In the genomic region with DNA sequence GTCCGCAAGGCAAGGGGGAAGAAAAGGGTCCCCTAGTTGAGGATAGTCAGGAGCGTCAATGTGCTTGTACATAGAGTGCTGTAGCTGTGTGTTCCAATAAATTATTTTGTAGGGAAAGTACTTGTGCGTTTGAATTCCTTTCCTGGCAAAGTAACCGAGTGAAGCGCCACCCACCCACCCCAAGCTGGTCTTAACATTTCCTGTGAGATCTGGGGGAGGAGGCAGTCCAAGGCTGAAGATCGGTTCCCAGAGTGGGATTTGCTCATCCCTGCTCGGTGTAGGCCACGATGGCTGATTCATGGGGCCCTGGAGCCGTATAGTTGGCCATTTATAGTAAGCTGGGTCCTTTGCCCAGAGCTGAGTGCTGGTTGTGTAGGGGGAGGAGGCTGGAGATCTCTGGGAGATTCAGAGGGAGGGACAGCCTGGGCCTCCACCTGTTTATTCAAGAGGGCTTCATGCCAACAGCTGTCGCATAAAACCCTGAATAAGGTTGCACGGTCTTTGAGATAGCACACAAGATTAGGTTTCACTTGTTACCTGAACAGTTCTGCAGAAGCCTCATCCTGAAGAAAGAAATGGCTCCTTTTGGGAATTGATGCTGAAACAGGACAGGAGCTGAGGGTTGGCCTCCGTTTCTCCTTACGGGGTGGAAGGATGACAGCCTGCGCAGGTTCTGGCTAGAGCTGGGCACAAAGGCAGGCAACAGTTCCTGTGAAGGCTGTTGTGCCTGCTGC, we compare ENCODE assay signal across 1 cellular context.
A peak's percentile ranks its signal among the peaks of the same experiment; 100 is the strongest.
TF ChIP-seq lines count a peak whose summit lies in the region.

No MANE protein-coding gene starts in this region.

TF ChIP-seq in HepG2, 621 proteins besides CTCF, POLR2A, EP300 and RAD21 (continued from another document):
- TF ChIP-seq, protein P1, sequence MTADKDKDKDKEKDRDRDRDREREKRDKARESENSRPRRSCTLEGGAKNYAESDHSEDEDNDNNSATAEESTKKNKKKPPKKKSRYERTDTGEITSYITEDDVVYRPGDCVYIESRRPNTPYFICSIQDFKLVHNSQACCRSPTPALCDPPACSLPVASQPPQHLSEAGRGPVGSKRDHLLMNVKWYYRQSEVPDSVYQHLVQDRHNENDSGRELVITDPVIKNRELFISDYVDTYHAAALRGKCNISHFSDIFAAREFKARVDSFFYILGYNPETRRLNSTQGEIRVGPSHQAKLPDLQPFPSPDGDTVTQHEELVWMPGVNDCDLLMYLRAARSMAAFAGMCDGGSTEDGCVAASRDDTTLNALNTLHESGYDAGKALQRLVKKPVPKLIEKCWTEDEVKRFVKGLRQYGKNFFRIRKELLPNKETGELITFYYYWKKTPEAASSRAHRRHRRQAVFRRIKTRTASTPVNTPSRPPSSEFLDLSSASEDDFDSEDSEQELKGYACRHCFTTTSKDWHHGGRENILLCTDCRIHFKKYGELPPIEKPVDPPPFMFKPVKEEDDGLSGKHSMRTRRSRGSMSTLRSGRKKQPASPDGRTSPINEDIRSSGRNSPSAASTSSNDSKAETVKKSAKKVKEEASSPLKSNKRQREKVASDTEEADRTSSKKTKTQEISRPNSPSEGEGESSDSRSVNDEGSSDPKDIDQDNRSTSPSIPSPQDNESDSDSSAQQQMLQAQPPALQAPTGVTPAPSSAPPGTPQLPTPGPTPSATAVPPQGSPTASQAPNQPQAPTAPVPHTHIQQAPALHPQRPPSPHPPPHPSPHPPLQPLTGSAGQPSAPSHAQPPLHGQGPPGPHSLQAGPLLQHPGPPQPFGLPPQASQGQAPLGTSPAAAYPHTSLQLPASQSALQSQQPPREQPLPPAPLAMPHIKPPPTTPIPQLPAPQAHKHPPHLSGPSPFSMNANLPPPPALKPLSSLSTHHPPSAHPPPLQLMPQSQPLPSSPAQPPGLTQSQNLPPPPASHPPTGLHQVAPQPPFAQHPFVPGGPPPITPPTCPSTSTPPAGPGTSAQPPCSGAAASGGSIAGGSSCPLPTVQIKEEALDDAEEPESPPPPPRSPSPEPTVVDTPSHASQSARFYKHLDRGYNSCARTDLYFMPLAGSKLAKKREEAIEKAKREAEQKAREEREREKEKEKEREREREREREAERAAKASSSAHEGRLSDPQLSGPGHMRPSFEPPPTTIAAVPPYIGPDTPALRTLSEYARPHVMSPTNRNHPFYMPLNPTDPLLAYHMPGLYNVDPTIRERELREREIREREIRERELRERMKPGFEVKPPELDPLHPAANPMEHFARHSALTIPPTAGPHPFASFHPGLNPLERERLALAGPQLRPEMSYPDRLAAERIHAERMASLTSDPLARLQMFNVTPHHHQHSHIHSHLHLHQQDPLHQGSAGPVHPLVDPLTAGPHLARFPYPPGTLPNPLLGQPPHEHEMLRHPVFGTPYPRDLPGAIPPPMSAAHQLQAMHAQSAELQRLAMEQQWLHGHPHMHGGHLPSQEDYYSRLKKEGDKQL (CRISPR knock-in tag; IDR thresholded peaks at IDR 0.05; ENCODE audit: low read depth) = no peak
- TF ChIP-seq, protein P2, sequence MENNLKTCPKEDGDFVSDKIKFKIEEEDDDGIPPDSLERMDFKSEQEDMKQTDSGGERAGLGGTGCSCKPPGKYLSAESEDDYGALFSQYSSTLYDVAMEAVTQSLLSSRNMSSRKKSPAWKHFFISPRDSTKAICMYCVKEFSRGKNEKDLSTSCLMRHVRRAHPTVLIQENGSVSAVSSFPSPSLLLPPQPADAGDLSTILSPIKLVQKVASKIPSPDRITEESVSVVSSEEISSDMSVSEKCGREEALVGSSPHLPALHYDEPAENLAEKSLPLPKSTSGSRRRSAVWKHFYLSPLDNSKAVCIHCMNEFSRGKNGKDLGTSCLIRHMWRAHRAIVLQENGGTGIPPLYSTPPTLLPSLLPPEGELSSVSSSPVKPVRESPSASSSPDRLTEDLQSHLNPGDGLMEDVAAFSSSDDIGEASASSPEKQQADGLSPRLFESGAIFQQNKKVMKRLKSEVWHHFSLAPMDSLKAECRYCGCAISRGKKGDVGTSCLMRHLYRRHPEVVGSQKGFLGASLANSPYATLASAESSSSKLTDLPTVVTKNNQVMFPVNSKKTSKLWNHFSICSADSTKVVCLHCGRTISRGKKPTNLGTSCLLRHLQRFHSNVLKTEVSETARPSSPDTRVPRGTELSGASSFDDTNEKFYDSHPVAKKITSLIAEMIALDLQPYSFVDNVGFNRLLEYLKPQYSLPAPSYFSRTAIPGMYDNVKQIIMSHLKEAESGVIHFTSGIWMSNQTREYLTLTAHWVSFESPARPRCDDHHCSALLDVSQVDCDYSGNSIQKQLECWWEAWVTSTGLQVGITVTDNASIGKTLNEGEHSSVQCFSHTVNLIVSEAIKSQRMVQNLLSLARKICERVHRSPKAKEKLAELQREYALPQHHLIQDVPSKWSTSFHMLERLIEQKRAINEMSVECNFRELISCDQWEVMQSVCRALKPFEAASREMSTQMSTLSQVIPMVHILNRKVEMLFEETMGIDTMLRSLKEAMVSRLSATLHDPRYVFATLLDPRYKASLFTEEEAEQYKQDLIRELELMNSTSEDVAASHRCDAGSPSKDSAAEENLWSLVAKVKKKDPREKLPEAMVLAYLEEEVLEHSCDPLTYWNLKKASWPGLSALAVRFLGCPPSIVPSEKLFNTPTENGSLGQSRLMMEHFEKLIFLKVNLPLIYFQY (CRISPR knock-in tag; IDR thresholded peaks at IDR 0.05; ENCODE audit: borderline replicate concordance) = no peak
- TF ChIP-seq, protein P3, sequence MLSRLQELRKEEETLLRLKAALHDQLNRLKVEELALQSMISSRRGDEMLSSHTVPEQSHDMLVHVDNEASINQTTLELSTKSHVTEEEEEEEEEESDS (CRISPR knock-in tag; IDR thresholded peaks at IDR 0.05; ENCODE audit: borderline replicate concordance) = no peak
- TF ChIP-seq ZNF720 (CRISPR knock-in tag; IDR thresholded peaks at IDR 0.05) (no peak), MEIS2 (CRISPR knock-in tag; IDR thresholded peaks at IDR 0.05) (no peak), SP4 (CRISPR knock-in tag; IDR thresholded peaks at IDR 0.05) (no peak), ZSCAN22 (CRISPR knock-in tag; IDR thresholded peaks at IDR 0.05) (0 out of 2 replicates have a peak, but pooled peaks have one; percentile 42), SP140L (CRISPR knock-in tag; IDR thresholded peaks at IDR 0.05; ENCODE audit: borderline replicate concordance) (no peak), SOX13 (IDR thresholded peaks at IDR 0.05) (no peak), SOX13 (CRISPR knock-in tag; conservative IDR thresholded peaks at IDR 0.05 in 1 of 2, IDR thresholded peaks at IDR 0.05 in 1 of 2) (peak; percentile 3 to 86; a peak in 1 of 4 replicates), ZNF121 (CRISPR knock-in tag; IDR thresholded peaks at IDR 0.05) (no peak; the same call in 1 of the 2 replicates), ZNF335 (CRISPR knock-in tag; IDR thresholded peaks at IDR 0.05) (no peak), ZNF326 (CRISPR knock-in tag; IDR thresholded peaks at IDR 0.05; ENCODE audit: borderline replicate concordance) (no peak), SMAD1 (CRISPR knock-in tag; IDR thresholded peaks at IDR 0.05; ENCODE audit: borderline replicate concordance, low read depth) (no peak), ZNF143 (CRISPR knock-in tag; IDR thresholded peaks at IDR 0.05) (no peak), ZBTB3 (CRISPR knock-in tag; IDR thresholded peaks at IDR 0.05; ENCODE audit: borderline replicate concordance, low read depth) (0 out of 2 replicates have a peak, but pooled peaks have one; percentile 9), SRSF1 (optimal IDR thresholded peaks at IDR 0.05; ENCODE audit: low read depth, low read length) (no peak), ZNF337 (CRISPR knock-in tag; IDR thresholded peaks at IDR 0.05; ENCODE audit: borderline replicate concordance, low read depth) (no peak), ZNF3 (CRISPR knock-in tag; IDR thresholded peaks at IDR 0.05) (0 out of 2 replicates have a peak, but pooled peaks have one; percentile 40), THYN1 (CRISPR knock-in tag; IDR thresholded peaks at IDR 0.05; ENCODE audit: borderline replicate concordance, low read depth) (no peak), HNRNPH1 (optimal IDR thresholded peaks at IDR 0.05; ENCODE audit: low read depth, low read length) (peak; percentile 34), JUN (CRISPR knock-in tag; IDR thresholded peaks at IDR 0.05) (no peak), ZFP37 (CRISPR knock-in tag; IDR thresholded peaks at IDR 0.05; ENCODE audit: borderline replicate concordance) (no peak)
- TF ChIP-seq, protein P4, sequence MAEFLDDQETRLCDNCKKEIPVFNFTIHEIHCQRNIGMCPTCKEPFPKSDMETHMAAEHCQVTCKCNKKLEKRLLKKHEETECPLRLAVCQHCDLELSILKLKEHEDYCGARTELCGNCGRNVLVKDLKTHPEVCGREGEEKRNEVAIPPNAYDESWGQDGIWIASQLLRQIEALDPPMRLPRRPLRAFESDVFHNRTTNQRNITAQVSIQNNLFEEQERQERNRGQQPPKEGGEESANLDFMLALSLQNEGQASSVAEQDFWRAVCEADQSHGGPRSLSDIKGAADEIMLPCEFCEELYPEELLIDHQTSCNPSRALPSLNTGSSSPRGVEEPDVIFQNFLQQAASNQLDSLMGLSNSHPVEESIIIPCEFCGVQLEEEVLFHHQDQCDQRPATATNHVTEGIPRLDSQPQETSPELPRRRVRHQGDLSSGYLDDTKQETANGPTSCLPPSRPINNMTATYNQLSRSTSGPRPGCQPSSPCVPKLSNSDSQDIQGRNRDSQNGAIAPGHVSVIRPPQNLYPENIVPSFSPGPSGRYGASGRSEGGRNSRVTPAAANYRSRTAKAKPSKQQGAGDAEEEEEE (CRISPR knock-in tag; IDR thresholded peaks at IDR 0.05; ENCODE audit: borderline replicate concordance) = no peak
- TF ChIP-seq, protein P5, sequence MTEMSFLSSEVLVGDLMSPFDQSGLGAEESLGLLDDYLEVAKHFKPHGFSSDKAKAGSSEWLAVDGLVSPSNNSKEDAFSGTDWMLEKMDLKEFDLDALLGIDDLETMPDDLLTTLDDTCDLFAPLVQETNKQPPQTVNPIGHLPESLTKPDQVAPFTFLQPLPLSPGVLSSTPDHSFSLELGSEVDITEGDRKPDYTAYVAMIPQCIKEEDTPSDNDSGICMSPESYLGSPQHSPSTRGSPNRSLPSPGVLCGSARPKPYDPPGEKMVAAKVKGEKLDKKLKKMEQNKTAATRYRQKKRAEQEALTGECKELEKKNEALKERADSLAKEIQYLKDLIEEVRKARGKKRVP (CRISPR knock-in tag; IDR thresholded peaks at IDR 0.05) = 0 out of 4 replicates have a peak, but pooled peaks of 1 of the 2 experiments have one; percentile 27
- TF ChIP-seq, protein P6, sequence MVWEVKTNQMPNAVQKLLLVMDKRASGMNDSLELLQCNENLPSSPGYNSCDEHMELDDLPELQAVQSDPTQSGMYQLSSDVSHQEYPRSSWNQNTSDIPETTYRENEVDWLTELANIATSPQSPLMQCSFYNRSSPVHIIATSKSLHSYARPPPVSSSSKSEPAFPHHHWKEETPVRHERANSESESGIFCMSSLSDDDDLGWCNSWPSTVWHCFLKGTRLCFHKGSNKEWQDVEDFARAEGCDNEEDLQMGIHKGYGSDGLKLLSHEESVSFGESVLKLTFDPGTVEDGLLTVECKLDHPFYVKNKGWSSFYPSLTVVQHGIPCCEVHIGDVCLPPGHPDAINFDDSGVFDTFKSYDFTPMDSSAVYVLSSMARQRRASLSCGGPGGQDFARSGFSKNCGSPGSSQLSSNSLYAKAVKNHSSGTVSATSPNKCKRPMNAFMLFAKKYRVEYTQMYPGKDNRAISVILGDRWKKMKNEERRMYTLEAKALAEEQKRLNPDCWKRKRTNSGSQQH (CRISPR knock-in tag; IDR thresholded peaks at IDR 0.05; ENCODE audit: low read depth) = peak; percentile 21; the same call in 1 of the 2 replicates
- TF ChIP-seq, protein P7, sequence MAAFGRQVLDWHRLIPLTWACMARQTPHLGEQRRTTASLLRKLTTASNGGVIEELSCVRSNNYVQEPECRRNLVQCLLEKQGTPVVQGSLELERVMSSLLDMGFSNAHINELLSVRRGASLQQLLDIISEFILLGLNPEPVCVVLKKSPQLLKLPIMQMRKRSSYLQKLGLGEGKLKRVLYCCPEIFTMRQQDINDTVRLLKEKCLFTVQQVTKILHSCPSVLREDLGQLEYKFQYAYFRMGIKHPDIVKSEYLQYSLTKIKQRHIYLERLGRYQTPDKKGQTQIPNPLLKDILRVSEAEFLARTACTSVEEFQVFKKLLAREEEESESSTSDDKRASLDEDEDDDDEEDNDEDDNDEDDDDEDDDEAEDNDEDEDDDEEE (CRISPR knock-in tag; IDR thresholded peaks at IDR 0.05) = no peak
- TF ChIP-seq, protein P8, sequence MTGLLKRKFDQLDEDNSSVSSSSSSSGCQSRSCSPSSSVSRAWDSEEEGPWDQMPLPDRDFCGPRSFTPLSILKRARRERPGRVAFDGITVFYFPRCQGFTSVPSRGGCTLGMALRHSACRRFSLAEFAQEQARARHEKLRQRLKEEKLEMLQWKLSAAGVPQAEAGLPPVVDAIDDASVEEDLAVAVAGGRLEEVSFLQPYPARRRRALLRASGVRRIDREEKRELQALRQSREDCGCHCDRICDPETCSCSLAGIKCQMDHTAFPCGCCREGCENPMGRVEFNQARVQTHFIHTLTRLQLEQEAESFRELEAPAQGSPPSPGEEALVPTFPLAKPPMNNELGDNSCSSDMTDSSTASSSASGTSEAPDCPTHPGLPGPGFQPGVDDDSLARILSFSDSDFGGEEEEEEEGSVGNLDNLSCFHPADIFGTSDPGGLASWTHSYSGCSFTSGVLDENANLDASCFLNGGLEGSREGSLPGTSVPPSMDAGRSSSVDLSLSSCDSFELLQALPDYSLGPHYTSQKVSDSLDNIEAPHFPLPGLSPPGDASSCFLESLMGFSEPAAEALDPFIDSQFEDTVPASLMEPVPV (CRISPR knock-in tag; IDR thresholded peaks at IDR 0.05) = no peak
